ENCODE assay signal across 1 cellular context in genomic region chr17:28663723-28664122, GRCh38.
TF ChIP-seq lines count a peak whose summit lies in the region.

No MANE protein-coding gene starts in this region.

TF ChIP-seq in GM12878, 131 proteins besides CTCF, POLR2A, EP300 and RAD21:
- TF ChIP-seq POLR2AphosphoS5 (IDR thresholded peaks at IDR 0.05; ENCODE audit: low read length) (no peak), ZNF384 (IDR thresholded peaks at IDR 0.05; ENCODE audit: borderline replicate concordance, low read depth, low read length) (peak; percentile 77)
TF ChIP-seq in GM12878: peak in this region for 1.
